ENCODE assay signal across 9 cellular contexts in genomic region chr16:54281535-54282201, GRCh38. TPM values are rescaled to one million over a fixed set of nuclear protein-coding genes. Genes with fewer than 3 reads are reported as not detected.
DNase-seq lines count a peak whose midpoint lies in the region; ATAC-seq and TF ChIP-seq lines count a peak whose summit lies in the region.
"Had no signal": no experiment of that assay in that cellular context is flagged by ENCODE, and none has a peak within 500 bp of the region (broad histone marks: within the 10 kb centered on the region; RNA-seq: fewer than 3 reads in every experiment).

No MANE protein-coding gene starts in this region.

- no peak for TF ChIP-seq CTCF in breast epithelium (IDR thresholded peaks at IDR 0.05)
- no peak for TF ChIP-seq CTCF in smooth muscle cell (IDR thresholded peaks at IDR 0.05; ENCODE audit: borderline replicate concordance, insufficient read depth, poor library complexity, severe bottlenecking)

- H3K36me3 ChIP-seq in breast epithelium (no peaks in the 10 kb centered on the region), smooth muscle cell (ENCODE audit: low read depth) (no peaks in the 10 kb centered on the region)

- peak overlapping the region; percentile 18 for H2AFZ ChIP-seq in smooth muscle cell (ENCODE audit: low read depth)

- intact Hi-C loops in breast epithelium (cut with DNase I; ENCODE audit: low total_unique reads): loop anchor here (10.0 kb wide), 2 partner anchors 267 to 387 kb away; no protein-coding TSS in a partner anchor

- H3K27me3 ChIP-seq in breast epithelium (no peaks in the 10 kb centered on the region), smooth muscle cell (ENCODE audit: low read depth) (peaks cover 60% of the 10 kb centered on the region)

- no peak for DNase-seq in T-helper 2 cell treated with Interferon-gamma antibody and Interleukin-4, amounts not matched to agents 5 μg/mL and 100 μg/mL, for 36 hours (ENCODE audit: low spot score)
- DNase-seq in T-helper 2 cell (no peak), breast epithelium (ENCODE audit: low spot score in 2 of 2) (peak; percentile 43 to 68), left lobe of liver (ENCODE audit: low spot score) (no peak), smooth muscle cell (lab: John Stamatoyannopoulos, UW; ENCODE audit: unreplicated experiment) (no peak)
- DNase-seq in activated CD8-positive, alpha-beta memory T cell treated with anti-CD3 and anti-CD28 coated beads, Interleukin-2, amount 10 ng/mL, durations not matched to agents 7 days and 5 days: no peak
- DNase-seq in effector CD4-positive, alpha-beta T cell: no peak

- H3K27me3 Mint-ChIP-seq in T-helper 2 cell treated with Interferon-gamma antibody and Interleukin-4, amounts not matched to agents 5 μg/mL and 100 μg/mL, for 36 hours (ENCODE audit: low read depth): peaks cover 60% of the 10 kb centered on the region
- peaks cover 67% of the 10 kb centered on the region for H3K27me3 Mint-ChIP-seq in activated CD8-positive, alpha-beta memory T cell treated with anti-CD3 and anti-CD28 coated beads, Interleukin-2, amount 10 ng/mL, durations not matched to agents 7 days and 5 days

- no peaks in the 10 kb centered on the region for H3K9me3 Mint-ChIP-seq in T-helper 2 cell treated with Interferon-gamma antibody and Interleukin-4, amounts not matched to agents 5 μg/mL and 100 μg/mL, for 36 hours
- H3K9me3 Mint-ChIP-seq in activated CD8-positive, alpha-beta memory T cell treated with anti-CD3 and anti-CD28 coated beads, Interleukin-2, amount 10 ng/mL, durations not matched to agents 7 days and 5 days (ENCODE audit: low read depth): no peaks in the 10 kb centered on the region
- H3K9me3 Mint-ChIP-seq: activated naive CD8-positive, alpha-beta T cell treated with anti-CD3 and anti-CD28 coated beads, Interleukin-2, amount 50 U/mL, for 24 hours had no signal

- no peak overlapping the region for H3K27ac Mint-ChIP-seq in T-helper 2 cell treated with Interferon-gamma antibody and Interleukin-4, amounts not matched to agents 5 μg/mL and 100 μg/mL, for 36 hours
- no peak overlapping the region for H3K27ac Mint-ChIP-seq in activated CD8-positive, alpha-beta memory T cell treated with anti-CD3 and anti-CD28 coated beads, Interleukin-2, amount 10 ng/mL, durations not matched to agents 7 days and 5 days
- H3K27ac Mint-ChIP-seq: activated naive CD8-positive, alpha-beta T cell treated with anti-CD3 and anti-CD28 coated beads, Interleukin-2, amount 50 U/mL, for 24 hours had no signal

- H3K27ac ChIP-seq in breast epithelium: peak overlapping the region; percentile 97 to 100
- H3K27ac ChIP-seq in smooth muscle cell (ENCODE audit: low read depth): no peak overlapping the region

- 6% methylated on average over 48 of the region's 53 CpGs for WGBS in smooth muscle cell (ENCODE audit: low lambda C conversion rate)

- peak overlapping the region; percentile 83 for H3K4me2 ChIP-seq in smooth muscle cell

- peak overlapping the region; percentile 52 for H3K4me3 Mint-ChIP-seq in T-helper 2 cell treated with Interferon-gamma antibody and Interleukin-4, amounts not matched to agents 5 μg/mL and 100 μg/mL, for 36 hours
- no peak overlapping the region for H3K4me3 Mint-ChIP-seq in activated CD8-positive, alpha-beta memory T cell treated with anti-CD3 and anti-CD28 coated beads, Interleukin-2, amount 10 ng/mL, durations not matched to agents 7 days and 5 days
- H3K4me3 Mint-ChIP-seq: activated naive CD8-positive, alpha-beta T cell treated with anti-CD3 and anti-CD28 coated beads, Interleukin-2, amount 50 U/mL, for 24 hours had no signal

- ATAC-seq in left lobe of liver: peak; percentile 11
- ATAC-seq in activated CD8-positive, alpha-beta memory T cell treated with anti-CD3 and anti-CD28 coated beads, Interleukin-2, amount 10 ng/mL, durations not matched to agents 7 days and 5 days: no peak
- no peak for ATAC-seq in HG03280 (IDR thresholded peaks at IDR 0.05; ENCODE audit: unreplicated experiment)

- no peaks in the 10 kb centered on the region for H3F3A ChIP-seq in smooth muscle cell (ENCODE audit: low read depth)

- peaks cover 21% of the 10 kb centered on the region for H3K4me1 Mint-ChIP-seq in T-helper 2 cell treated with Interferon-gamma antibody and Interleukin-4, amounts not matched to agents 5 μg/mL and 100 μg/mL, for 36 hours (ENCODE audit: low read depth)
- H3K4me1 Mint-ChIP-seq in activated CD8-positive, alpha-beta memory T cell treated with anti-CD3 and anti-CD28 coated beads, Interleukin-2, amount 10 ng/mL, durations not matched to agents 7 days and 5 days: peaks cover 16% of the 10 kb centered on the region

- no peaks in the 10 kb centered on the region for H4K20me1 ChIP-seq in smooth muscle cell (ENCODE audit: low read depth)

- peaks cover 6 to 10% of the 10 kb centered on the region in 2 donors for H3K4me1 ChIP-seq in breast epithelium
- peaks cover 10% of the 10 kb centered on the region for H3K4me1 ChIP-seq in smooth muscle cell (ENCODE audit: low read depth)

- TF ChIP-seq POLR2A in breast epithelium (IDR thresholded peaks at IDR 0.05): no peak

- peaks cover 5% of the 10 kb centered on the region for H3K36me3 Mint-ChIP-seq in T-helper 2 cell treated with Interferon-gamma antibody and Interleukin-4, amounts not matched to agents 5 μg/mL and 100 μg/mL, for 36 hours (ENCODE audit: low read depth)
- peaks cover 4% of the 10 kb centered on the region for H3K36me3 Mint-ChIP-seq in activated CD8-positive, alpha-beta memory T cell treated with anti-CD3 and anti-CD28 coated beads, Interleukin-2, amount 10 ng/mL, durations not matched to agents 7 days and 5 days

- H3K9ac ChIP-seq in smooth muscle cell (ENCODE audit: low read depth): no peak overlapping the region

- no peaks in the 10 kb centered on the region for H3K9me3 ChIP-seq in breast epithelium
- no peaks in the 10 kb centered on the region for H3K9me3 ChIP-seq in smooth muscle cell (replicated peaks; ENCODE audit: low read depth)

- peak overlapping the region in 2 of 3 donors; percentile 89 to 99 for H3K4me3 ChIP-seq in breast epithelium
- H3K4me3 ChIP-seq in smooth muscle cell: peak overlapping the region; percentile 30

- CTCF ChIA-PET in activated CD8-positive, alpha-beta memory T cell treated with anti-CD3 and anti-CD28 coated beads, Interleukin-2, amount 10 ng/mL, durations not matched to agents 7 days and 5 days (lab: Charles Lee): interaction anchor here (1.0 kb wide), 1 partner anchor 88 kb away, joined by 3 read pairs; no protein-coding TSS in a partner anchor

- H3K79me2 ChIP-seq in smooth muscle cell (ENCODE audit: low read depth): no peaks in the 10 kb centered on the region

RNA-seq across cellular contexts. Expression of gene IRX3, which starts 4.9 kb away (rescaled TPM):
- total RNA-seq in breast epithelium (100 to 1,000 TPM in 1 of 3 donors, 10 to 100 TPM in 2; 18.4 to 127 (median 56.7) TPM), left lobe of liver (1.4 TPM), smooth muscle cell (0.49 and 4.9 TPM in 2 replicates)
- 1.1 and 3.1 TPM in 2 replicates for polyA plus RNA-seq in smooth muscle cell
- total RNA-seq in activated CD8-positive, alpha-beta memory T cell treated with anti-CD3 and anti-CD28 coated beads, Interleukin-2, amount 10 ng/mL, durations not matched to agents 7 days and 5 days: under 1 TPM; 0.12 to 0.47 TPM

Comparison
In these comparisons a context has a peak if more than half of its experiments do, and no peak if none do; other contexts are left out.
1. DNase-seq: peak in breast epithelium (2 of 2); none in T-helper 2 cell treated with Interferon-gamma antibody and Interleukin-4, amounts not matched to agents 5 μg/mL and 100 μg/mL, for 36 hours (single experiment), T-helper 2 cell (0 of 5), left lobe of liver (single experiment), smooth muscle cell (single experiment), activated CD8-positive, alpha-beta memory T cell treated with anti-CD3 and anti-CD28 coated beads, Interleukin-2, amount 10 ng/mL, durations not matched to agents 7 days and 5 days (single experiment) and effector CD4-positive, alpha-beta T cell (single experiment).